ENCODE assay signal across 21 cellular contexts in genomic region chr3:159846255-159846654, GRCh38. TPM values are rescaled to one million over a fixed set of nuclear protein-coding genes. Genes with fewer than 3 reads are reported as not detected.
"Had no signal": no experiment of that assay in that cellular context is flagged by ENCODE, and none has a peak within 500 bp of the region (broad histone marks: within the 10 kb centered on the region; RNA-seq: fewer than 3 reads in every experiment).

No MANE protein-coding gene starts in this region.

- DNase-seq: activated CD4-positive, alpha-beta T cell treated with anti-CD3 and anti-CD28 coated beads, Interleukin-2, amount 10 ng/mL, durations not matched to agents 24 days and 14 days; activated CD4-positive, CD25-positive, alpha-beta regulatory T cell; activated CD8-positive, alpha-beta memory T cell treated with anti-CD3 and anti-CD28 coated beads, Interleukin-2, amount 50 U/mL, for 4 hours; activated CD8-positive, alpha-beta T cell treated with anti-CD3 and anti-CD28 coated beads, Interleukin-2, amount 10 ng/mL, durations not matched to agents 7 days and 5 days; activated naive CD4-positive, alpha-beta T cell treated with anti-CD3 and anti-CD28 coated beads for 36 hours; activated T-cell treated with anti-CD3 and anti-CD28 coated beads, Interleukin-2, amount 50 U/mL, for 4 hours; anterior cingulate cortex; effector memory CD4-positive, alpha-beta T cell; hippocampal formation; lower lobe of right lung; occipital lobe; retina; stimulated activated CD4-positive, alpha-beta T cell treated with anti-CD3 and anti-CD28 coated beads, Interleukin-12 subunit alpha, Interleukin-12 subunit beta, amount 100 ng/mL, for 4 hours; stimulated activated CD4-positive, alpha-beta T cell treated with anti-CD3 and anti-CD28 coated beads, Interleukin-1b, Interleukin-23, amount 100 ng/mL, for 48 hours; stimulated activated CD8-positive, alpha-beta memory T cell treated with anti-CD3 and anti-CD28 coated beads, Interleukin-4, amount 100 ng/mL, for 48 hours; stimulated activated naive CD4-positive, alpha-beta T cell; T-cell; transverse colon had no signal

- H3K27me3 Mint-ChIP-seq: dendritic cell treated with granulocyte-macrophage colony-stimulating factor and Interleukin-4, amounts not matched to agents 40 ng/mL and 50 ng/mL, for 4 days had no signal

- H3K36me3 ChIP-seq: lower lobe of right lung, transverse colon, vagina had no signal

- H3K27ac ChIP-seq: lower lobe of right lung, transverse colon, vagina had no signal

- H3K4me1 Mint-ChIP-seq: activated CD4-positive, alpha-beta T cell treated with anti-CD3 and anti-CD28 coated beads, Interleukin-2, amount 10 ng/mL, durations not matched to agents 24 days and 14 days; T-cell had no signal

- H3K9me3 ChIP-seq: lower lobe of right lung, transverse colon, vagina had no signal

- ATAC-seq: activated CD8-positive, alpha-beta T cell treated with anti-CD3 and anti-CD28 coated beads, Interleukin-2, amount 10 ng/mL, durations not matched to agents 7 days and 5 days; activated T-cell treated with anti-CD3 and anti-CD28 coated beads, Interleukin-2, amount 50 U/mL, for 4 hours; lower lobe of right lung; T-cell had no signal

- H3K9me3 Mint-ChIP-seq: activated CD4-positive, alpha-beta T cell treated with anti-CD3 and anti-CD28 coated beads, Interleukin-2, amount 10 ng/mL, durations not matched to agents 24 days and 14 days; activated naive CD4-positive, alpha-beta T cell treated with anti-CD3 and anti-CD28 coated beads for 36 hours; activated T-cell treated with anti-CD3 and anti-CD28 coated beads, Interleukin-2, amount 50 U/mL, for 4 hours; T-cell had no signal

- H3K27ac Mint-ChIP-seq: activated CD4-positive, alpha-beta T cell treated with anti-CD3 and anti-CD28 coated beads, Interleukin-2, amount 10 ng/mL, durations not matched to agents 24 days and 14 days; activated CD8-positive, alpha-beta T cell treated with anti-CD3 and anti-CD28 coated beads, Interleukin-2, amount 10 ng/mL, durations not matched to agents 7 days and 5 days; activated naive CD4-positive, alpha-beta T cell treated with anti-CD3 and anti-CD28 coated beads for 36 hours; dendritic cell treated with granulocyte-macrophage colony-stimulating factor and Interleukin-4, amounts not matched to agents 40 ng/mL and 50 ng/mL, for 4 days; T-cell had no signal

- FAIRE-seq: islet of Langerhans had no signal

- H3K4me3 Mint-ChIP-seq: activated CD4-positive, alpha-beta T cell treated with anti-CD3 and anti-CD28 coated beads, Interleukin-2, amount 10 ng/mL, durations not matched to agents 24 days and 14 days; activated CD8-positive, alpha-beta T cell treated with anti-CD3 and anti-CD28 coated beads, Interleukin-2, amount 10 ng/mL, durations not matched to agents 7 days and 5 days; activated naive CD4-positive, alpha-beta T cell treated with anti-CD3 and anti-CD28 coated beads for 36 hours; activated T-cell treated with anti-CD3 and anti-CD28 coated beads, Interleukin-2, amount 50 U/mL, for 4 hours; dendritic cell treated with granulocyte-macrophage colony-stimulating factor and Interleukin-4, amounts not matched to agents 40 ng/mL and 50 ng/mL, for 4 days; T-cell had no signal

- H3K27me3 ChIP-seq: transverse colon, vagina had no signal

- H3K4me3 ChIP-seq: lower lobe of right lung, transverse colon, vagina had no signal

- H3K36me3 Mint-ChIP-seq: T-cell had no signal

RNA-seq across cellular contexts. Expression of gene SCHIP1, which starts 6.6 kb away (rescaled TPM):
- total RNA-seq: activated CD4-positive, alpha-beta T cell treated with anti-CD3 and anti-CD28 coated beads, Interleukin-2, amount 10 ng/mL, durations not matched to agents 24 days and 14 days; activated CD8-positive, alpha-beta T cell treated with anti-CD3 and anti-CD28 coated beads, Interleukin-2, amount 10 ng/mL, durations not matched to agents 7 days and 5 days; activated naive CD4-positive, alpha-beta T cell treated with anti-CD3 and anti-CD28 coated beads for 36 hours; activated T-cell treated with anti-CD3 and anti-CD28 coated beads, Interleukin-2, amount 50 U/mL, for 4 hours had no signal
